In the genomic region with DNA sequence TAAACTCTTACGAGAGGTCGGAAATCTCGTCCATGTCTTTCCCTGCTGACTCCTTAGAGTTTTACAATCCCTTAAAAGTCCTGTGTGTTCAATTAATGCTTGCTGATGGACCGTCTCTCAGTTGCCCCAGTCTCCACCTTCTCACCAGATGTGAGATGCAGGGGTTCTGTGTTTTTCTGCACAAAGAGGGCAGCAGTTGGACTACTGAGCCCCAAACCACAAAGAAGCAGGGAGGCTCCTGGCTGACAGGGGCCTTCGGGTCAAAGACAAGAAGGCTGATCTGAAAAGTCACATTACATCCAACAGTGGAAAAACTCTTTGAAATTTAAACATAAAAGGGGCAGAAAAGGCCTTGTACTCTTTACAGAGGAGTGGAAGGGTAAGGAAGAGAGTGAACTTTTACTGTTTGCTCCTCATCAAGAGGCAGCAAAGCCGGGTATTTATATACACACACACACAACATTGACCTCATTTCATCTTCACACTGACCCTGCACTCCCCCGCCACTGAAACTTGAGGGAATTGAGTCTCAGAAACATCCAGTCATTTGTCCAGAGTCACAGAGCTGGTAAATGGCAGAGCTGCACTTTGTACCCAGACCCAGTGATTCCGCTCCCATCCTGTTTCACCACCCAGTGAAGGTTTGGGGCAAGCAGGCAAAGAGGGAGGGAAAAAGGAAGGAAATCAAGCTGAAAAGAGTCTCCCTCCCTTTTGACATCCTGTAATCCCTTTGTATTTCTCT, we compare ENCODE assay signal across 13 cellular contexts. TPM values are rescaled to one million over a fixed set of nuclear protein-coding genes. Genes with fewer than 3 reads are reported as not detected.
DNase-seq lines count a peak whose midpoint lies in the region; ATAC-seq, FAIRE-seq and TF ChIP-seq lines count a peak whose summit lies in the region.
"Had no signal": no experiment of that assay in that cellular context is flagged by ENCODE, and none has a peak within 500 bp of the region (broad histone marks: within the 10 kb centered on the region; RNA-seq: fewer than 3 reads in every experiment).

No MANE protein-coding gene starts in this region.

- peak overlapping the region; percentile 26 for H3K27ac Mint-ChIP-seq in MCF 10A (ENCODE audit: low read depth, unreplicated experiment)
- peak overlapping the region; percentile 94 for H3K27ac Mint-ChIP-seq in neural progenitor cell
- H3K27ac Mint-ChIP-seq: stimulated activated naive CD8-positive, alpha-beta T cell treated with anti-CD3 and anti-CD28 coated beads, Interleukin-15, Interleukin-2, amounts not matched to agents 100 ng/mL and 50 ng/mL, for 24 hours had no signal

- CTCF ChIA-PET in MCF 10A (lab: Yijun Ruan, JAX) (interaction anchor here (0.6 to 0.9 kb wide), 4 partner anchors 13 to 727 kb away, joined by 3 to 4 read pairs (median 3); no protein-coding TSS in a partner anchor), endothelial cell of umbilical vein (lab: Charles Lee) (interaction anchor here (0.8 to 2.4 kb wide), 4 partner anchors 9 to 299 kb away, joined by 3 to 8 read pairs (median 6); no protein-coding TSS in a partner anchor)

- intact Hi-C loops in MCF 10A (cut with micrococcal nuclease) = no loop called here
- intact Hi-C loops in breast epithelium (cut with DNase I; ENCODE audit: low total_unique reads) = no loop called here
- intact Hi-C loops in endothelial cell of umbilical vein (cut with micrococcal nuclease) = loop anchor here (5.0 kb wide), 1 partner anchor 88 kb away; no protein-coding TSS in a partner anchor
- intact Hi-C loops in tibial artery (cut with DNase I; ENCODE audit: low total_unique reads) = loop anchor here (10.0 kb wide), 1 partner anchor 70 kb away; no protein-coding TSS in a partner anchor

- no peak overlapping the region for H3K4me3 ChIP-seq in breast epithelium
- no peak overlapping the region for H3K4me3 ChIP-seq in endothelial cell of umbilical vein (replicated peaks in 1 of 3; ENCODE audit: insufficient read depth in 1 of 3, low read depth in 1 of 3, low read length in 3 of 3)
- H3K4me3 ChIP-seq in neural progenitor cell = no peak overlapping the region
- H3K4me3 ChIP-seq in tibial artery = no peak overlapping the region
- H3K4me3 ChIP-seq: SJCRH30 had no signal

- DNase-seq in MCF 10A (ENCODE audit: unreplicated experiment) (no peak), breast epithelium (ENCODE audit: low spot score in 2 of 2) (no peak), endothelial cell of umbilical vein (ENCODE audit: low read depth, low spot score) (no peak), neural progenitor cell (ENCODE audit: low spot score) (no peak), tibial artery (no peak), cortex of kidney (lab: John Stamatoyannopoulos, UW) (no peak), SW480 (ENCODE audit: low spot score) (no peak)
- DNase-seq: activated CD8-positive, alpha-beta memory T cell treated with anti-CD3 and anti-CD28 coated beads for 24 hours; GDM1; NCI-H2029 treated with DMSO at 0.1 percent for 48 hours; SJCRH30 had no signal

- no peaks in the 10 kb centered on the region for H3K9me3 Mint-ChIP-seq in MCF 10A (ENCODE audit: unreplicated experiment)
- H3K9me3 Mint-ChIP-seq in neural progenitor cell = no peaks in the 10 kb centered on the region
- H3K9me3 Mint-ChIP-seq: stimulated activated naive CD8-positive, alpha-beta T cell treated with anti-CD3 and anti-CD28 coated beads, Interleukin-15, Interleukin-2, amounts not matched to agents 100 ng/mL and 50 ng/mL, for 24 hours had no signal

- TF ChIP-seq CTCF in MCF 10A (IDR thresholded peaks at IDR 0.05; ENCODE audit: unreplicated experiment) (no peak), breast epithelium (IDR thresholded peaks at IDR 0.05) (no peak), endothelial cell of umbilical vein (IDR thresholded peaks at IDR 0.05; ENCODE audit: extremely low read depth in 1 of 2, insufficient read depth in 1 of 2, low read depth in 1 of 2, low read length in 2 of 2) (no peak), neural progenitor cell (IDR thresholded peaks at IDR 0.05) (no peak), tibial artery (IDR thresholded peaks at IDR 0.05) (no peak)

- H3K27me3 Mint-ChIP-seq in MCF 10A (ENCODE audit: insufficient read depth, unreplicated experiment) (no peaks in the 10 kb centered on the region), neural progenitor cell (ENCODE audit: insufficient read depth, low read depth) (peaks cover 2% of the 10 kb centered on the region)
- H3K27me3 Mint-ChIP-seq: stimulated activated naive CD8-positive, alpha-beta T cell treated with anti-CD3 and anti-CD28 coated beads, Interleukin-15, Interleukin-2, amounts not matched to agents 100 ng/mL and 50 ng/mL, for 24 hours had no signal

- no peaks in the 10 kb centered on the region for H3K36me3 Mint-ChIP-seq in MCF 10A (ENCODE audit: insufficient read depth, unreplicated experiment)
- no peaks in the 10 kb centered on the region for H3K36me3 Mint-ChIP-seq in neural progenitor cell

- no peaks in the 10 kb centered on the region for H3F3A ChIP-seq in neural progenitor cell (ENCODE audit: low read depth)

- peak overlapping the region in 1 of 2 donors; percentile 66 for H3K27ac ChIP-seq in breast epithelium
- H3K27ac ChIP-seq in endothelial cell of umbilical vein (ENCODE audit: insufficient read depth, low read depth, low read length) = peak overlapping the region; percentile 50
- H3K27ac ChIP-seq in neural progenitor cell = no peak overlapping the region
- H3K27ac ChIP-seq in tibial artery = peak overlapping the region; percentile 84 to 85
- H3K27ac ChIP-seq: SJCRH30 had no signal

- no peak overlapping the region for H3K4me3 Mint-ChIP-seq in MCF 10A (ENCODE audit: unreplicated experiment)
- no peak overlapping the region for H3K4me3 Mint-ChIP-seq in neural progenitor cell
- H3K4me3 Mint-ChIP-seq: stimulated activated naive CD8-positive, alpha-beta T cell treated with anti-CD3 and anti-CD28 coated beads, Interleukin-15, Interleukin-2, amounts not matched to agents 100 ng/mL and 50 ng/mL, for 24 hours had no signal

- POLR2A ChIA-PET in MCF 10A (lab: Yijun Ruan, JAX) (interaction anchor here (0.6 to 1.0 kb wide), 2 partner anchors 9 to 174 kb away, joined by 3 read pairs; no protein-coding TSS in a partner anchor), endothelial cell of umbilical vein (lab: Charles Lee) (no interaction called here)

- TF ChIP-seq POLR2A in breast epithelium (IDR thresholded peaks at IDR 0.05) (no peak), endothelial cell of umbilical vein (IDR thresholded peaks at IDR 0.05; ENCODE audit: low read depth, low read length) (no peak)

- dilution Hi-C loops in endothelial cell of umbilical vein (cut with MboI; ENCODE audit: extremely low pct_ligation_motif_present, low sequenced_read_pairs) = no loop called here

- no peaks in the 10 kb centered on the region for H3K9me1 ChIP-seq in endothelial cell of umbilical vein (replicated peaks; ENCODE audit: control insufficient read depth, extremely low read depth, insufficient read depth, low read length)

- H3K36me3 ChIP-seq in breast epithelium = no peaks in the 10 kb centered on the region
- H3K36me3 ChIP-seq in endothelial cell of umbilical vein (ENCODE audit: control insufficient read depth in 2 of 2, extremely low read depth in 1 of 2, insufficient read depth in 2 of 2, low read length in 2 of 2) = no peaks in the 10 kb centered on the region
- no peaks in the 10 kb centered on the region for H3K36me3 ChIP-seq in neural progenitor cell
- no peaks in the 10 kb centered on the region for H3K36me3 ChIP-seq in tibial artery
- H3K36me3 ChIP-seq: SJCRH30 had no signal

- H3K79me2 ChIP-seq in endothelial cell of umbilical vein (ENCODE audit: control insufficient read depth, insufficient read depth, low read length) (no peaks in the 10 kb centered on the region), neural progenitor cell (ENCODE audit: low read depth) (no peaks in the 10 kb centered on the region)

- H3K27me3 ChIP-seq in breast epithelium = no peaks in the 10 kb centered on the region
- H3K27me3 ChIP-seq in endothelial cell of umbilical vein (ENCODE audit: control insufficient read depth in 2 of 2, insufficient read depth in 2 of 2, low read length in 2 of 2) = no peaks in the 10 kb centered on the region
- H3K27me3 ChIP-seq in neural progenitor cell = no peaks in the 10 kb centered on the region
- no peaks in the 10 kb centered on the region for H3K27me3 ChIP-seq in tibial artery
- H3K27me3 ChIP-seq: SJCRH30 had no signal

- no peaks in the 10 kb centered on the region for H4K20me1 ChIP-seq in endothelial cell of umbilical vein (replicated peaks; ENCODE audit: control insufficient read depth, extremely low read depth, insufficient read depth, low read length)
- H4K20me1 ChIP-seq in neural progenitor cell (ENCODE audit: low read depth) = no peaks in the 10 kb centered on the region

- H3K4me1 Mint-ChIP-seq in MCF 10A (ENCODE audit: insufficient read depth, unreplicated experiment) (peaks cover 55% of the 10 kb centered on the region), neural progenitor cell (peaks cover 24% of the 10 kb centered on the region)

- H3K4me2 ChIP-seq in endothelial cell of umbilical vein (ENCODE audit: insufficient read depth, low read length) (no peak overlapping the region), neural progenitor cell (no peak overlapping the region)

- FAIRE-seq in endothelial cell of umbilical vein (lab: Jason Lieb, UNC) = peak; percentile 63

- BruUV-seq in MCF 10A (replicated peaks; lab: Mats Ljungman, UMichigan) (no TSS peak), endothelial cell of umbilical vein (replicated peaks; lab: Mats Ljungman, UMichigan) (no TSS peak)

- H3K9ac ChIP-seq in endothelial cell of umbilical vein (replicated peaks; ENCODE audit: extremely low read depth, insufficient read depth, low read length) (peak overlapping the region; percentile 2), neural progenitor cell (no peak overlapping the region)

- ATAC-seq in HG02571 (IDR thresholded peaks at IDR 0.05; ENCODE audit: unreplicated experiment) = no peak

- H3K9me3 ChIP-seq in breast epithelium (no peaks in the 10 kb centered on the region), endothelial cell of umbilical vein (replicated peaks; ENCODE audit: control insufficient read depth, insufficient read depth, low read length) (no peaks in the 10 kb centered on the region), neural progenitor cell (ENCODE audit: low read depth) (no peaks in the 10 kb centered on the region), tibial artery (no peaks in the 10 kb centered on the region)

- peaks cover 0 to 5% of the 10 kb centered on the region in 2 donors for H3K4me1 ChIP-seq in breast epithelium
- peaks cover 41% of the 10 kb centered on the region for H3K4me1 ChIP-seq in endothelial cell of umbilical vein (ENCODE audit: control insufficient read depth, extremely low read depth, insufficient read depth, low read length)
- peaks cover 7% of the 10 kb centered on the region for H3K4me1 ChIP-seq in neural progenitor cell
- H3K4me1 ChIP-seq in tibial artery = peaks cover 0 to 54% (median 44%) of the 10 kb centered on the region in 4 donors

- H2AFZ ChIP-seq in endothelial cell of umbilical vein (ENCODE audit: low read depth, low read length) = peak overlapping the region; percentile 54
- no peak overlapping the region for H2AFZ ChIP-seq in neural progenitor cell (replicated peaks)

RNA-seq across cellular contexts. Expression of gene MRPL33, which starts 23.7 kb away (rescaled TPM):
- 204 and 233 TPM in 2 replicates for total RNA-seq in MCF 10A (2022)
- 10 to 100 TPM; 88.2 to 93.3 (median 89.7) TPM for total RNA-seq in breast epithelium
- 96.7 and 97.4 TPM in 2 replicates for total RNA-seq in endothelial cell of umbilical vein
- polyA plus RNA-seq in endothelial cell of umbilical vein = 22.7 and 36.1 TPM in 2 replicates
- 94.7 and 104 TPM in 2 replicates for polyA plus RNA-seq in endothelial cell of umbilical vein (2011; cell fraction: cytosol; rRNA removed)
- 30.5 and 49.8 TPM in 2 replicates for polyA plus RNA-seq in endothelial cell of umbilical vein (2011; cell fraction: nucleus; rRNA removed)
- 202 and 208 TPM in 2 replicates for polyA plus RNA-seq in endothelial cell of umbilical vein (2012)
- polyA minus RNA-seq in endothelial cell of umbilical vein = 4.9 and 9.9 TPM in 2 replicates
- polyA minus RNA-seq in endothelial cell of umbilical vein (2011; cell fraction: cytosol; rRNA and poly(A)+ RNA removed) = 10.2 TPM
- 10.6 and 10.7 TPM in 2 replicates for polyA minus RNA-seq in endothelial cell of umbilical vein (2011; cell fraction: nucleus; rRNA and poly(A)+ RNA removed)
- total RNA-seq in neural progenitor cell (ENCODE audit: low replicate concordance) = 78.9 and 147 TPM in 2 replicates

Comparison
In these comparisons a context has a peak if more than half of its experiments do, and no peak if none do; other contexts are left out.
1. intact Hi-C loops: an anchor here in endothelial cell of umbilical vein (5.0 kb wide) and tibial artery (10.0 kb wide); none called in MCF 10A and breast epithelium.